8 cellular contexts compared by ENCODE assay signal in the genomic region with DNA sequence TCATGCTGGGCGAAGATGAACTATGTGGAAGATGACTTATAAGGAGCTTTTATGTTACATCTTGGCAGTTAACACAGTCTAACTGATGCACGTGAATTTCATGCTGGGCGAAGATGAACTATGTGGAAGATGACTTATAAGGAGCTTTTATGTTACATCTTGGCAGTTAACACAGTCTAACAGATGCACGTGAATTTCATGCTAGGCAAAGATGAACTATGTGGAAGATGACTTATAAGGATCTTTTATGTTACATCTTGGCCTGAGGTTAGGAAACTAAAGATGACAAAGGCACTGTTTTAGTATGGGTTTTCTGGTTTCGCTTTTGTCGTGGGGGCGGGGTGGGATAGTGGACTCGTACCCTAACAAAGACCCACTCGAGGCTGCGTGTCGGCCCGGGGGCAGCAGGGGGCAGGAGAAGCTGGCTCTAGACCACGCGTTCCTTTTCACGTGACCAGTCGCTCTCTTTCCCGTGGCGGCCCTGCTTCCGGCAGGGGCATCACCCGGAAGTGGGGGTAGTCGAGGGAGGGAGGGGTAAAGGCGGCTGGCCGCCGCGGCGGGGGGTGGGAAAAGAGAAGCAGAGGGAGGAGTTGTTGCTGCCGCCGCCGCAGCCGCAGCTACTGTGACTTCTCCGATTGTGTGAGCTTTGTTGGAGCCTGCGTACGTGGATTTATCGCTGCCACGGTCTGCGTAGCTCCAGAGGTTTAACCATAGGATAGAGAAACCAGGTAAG. TPM values are rescaled to one million over a fixed set of nuclear protein-coding genes. Genes with fewer than 3 reads are reported as not detected.
DNase-seq lines count a peak whose midpoint lies in the region; ATAC-seq and TF ChIP-seq lines count a peak whose summit lies in the region.

Gene ATP7A, plus strand, starts transcription at position 586 of the 733 bp plus-strand sequence. CDS start 60,949 bp downstream, outside the sequence.

- no peaks in the 10 kb centered on the region for H3K27me3 Mint-ChIP-seq in T-cell

- H3K27me3 ChIP-seq in right cardiac atrium (ENCODE audit: control insufficient read depth, insufficient read depth): no peaks in the 10 kb centered on the region
- H3K27me3 ChIP-seq in uterus: no peaks in the 10 kb centered on the region

- H3K36me3 ChIP-seq in uterus: no peaks in the 10 kb centered on the region

- in situ Hi-C loops in GM13977 (cut with MboI; ENCODE audit: low pct_unique_long_range_greater_than_20kb, low sequenced_read_pairs, unreplicated experiment): no loop called here

- peak within 1 kb of the TSS; percentile 96 for H3K4me3 ChIP-seq in right cardiac atrium (ENCODE audit: low read length)
- H3K4me3 ChIP-seq in uterus: peak within 1 kb of the TSS; percentile 45 to 52

- H3K4me3 Mint-ChIP-seq in T-cell: peak within 1 kb of the TSS; percentile 86 to 99 (median 98)

- H3K36me3 Mint-ChIP-seq in T-cell: no peaks in the 10 kb centered on the region

- H3K9me3 ChIP-seq in right cardiac atrium (ENCODE audit: control insufficient read depth, low read length) (no peaks in the 10 kb centered on the region), uterus (no peaks in the 10 kb centered on the region)

- peak in 1 of 2 donors; percentile 29 for TF ChIP-seq POLR2A in uterus (IDR thresholded peaks at IDR 0.05)

- ATAC-seq in HG02870 (IDR thresholded peaks at IDR 0.05; ENCODE audit: unreplicated experiment): peak; percentile 94
- ATAC-seq in T-cell (replicated peaks in 1 of 4): peak; percentile 92 to 94 (median 92)
- peak; percentile 98 for ATAC-seq in right cardiac atrium

- TF ChIP-seq CTCF in GM13977 (IDR thresholded peaks at IDR 0.05; ENCODE audit: extremely low read depth, insufficient read depth, missing control alignments): peak; percentile 63
- peak; percentile 45 to 55 (median 48) for TF ChIP-seq CTCF in uterus (IDR thresholded peaks at IDR 0.05)

- peak; percentile 78 for DNase-seq in GM13977 (ENCODE audit: low spot score)
- DNase-seq in NCI-H1436 treated with DMSO at 0.1 percent for 48 hours (lab: John Stamatoyannopoulos, UW): peak; percentile 71
- peak; percentile 71 to 94 (median 90) for DNase-seq in T-cell
- peak; percentile 65 for DNase-seq in amniotic stem cell (lab: John Stamatoyannopoulos, UW)
- peak; percentile 89 to 95 (median 94) for DNase-seq in right cardiac atrium
- peak; percentile 60 for DNase-seq in pulmonary artery endothelial cell (ENCODE audit: low read depth, low spot score)
- peak; percentile 85 to 87 for DNase-seq in uterus

- H3K4me1 ChIP-seq in right cardiac atrium (ENCODE audit: control insufficient read depth, insufficient read depth, low read length) (no peaks in the 10 kb centered on the region), uterus (no peaks in the 10 kb centered on the region)

- H3K4me1 Mint-ChIP-seq in T-cell: peaks cover 20 to 33% (median 20%) of the 10 kb centered on the region in 3 donors

- H3K27ac Mint-ChIP-seq in T-cell: peak within 1 kb of the TSS; percentile 99

- intact Hi-C loops in right cardiac atrium (cut with DNase I): loop anchor here in 1 of 4 donors (10.0 kb wide), 1 partner anchor 115 kb away; no protein-coding TSS in a partner anchor
- intact Hi-C loops in uterus (cut with DNase I; ENCODE audit: low total_unique reads): no loop called here

- peak within 1 kb of the TSS; percentile 95 for H3K27ac ChIP-seq in right cardiac atrium (ENCODE audit: low read length)
- H3K27ac ChIP-seq in uterus: peak within 1 kb of the TSS; percentile 86 to 92

- POLR2A ChIA-PET in T-cell (lab: Charles Lee): interaction anchor here (0.6 to 1.9 kb wide), 5 partner anchors 9 to 1049 kb away, joined by 3 to 19 read pairs (median 3); partner anchors contain the start of gene COX7B (in 2 of the 2)

- CTCF ChIA-PET in T-cell (lab: Charles Lee): interaction anchor here (0.7 to 3.3 kb wide), 6 partner anchors 11 to 115 kb away, joined by 3 to 44 read pairs (median 5); partner anchors contain the start of gene COX7B (in 2 of the 2)

- WGBS in right cardiac atrium: 1% methylated on average over 35 of the region's 36 CpGs

- H3K9me3 Mint-ChIP-seq in T-cell: no peaks in the 10 kb centered on the region

RNA-seq across cellular contexts. Expression of gene ATP7A, which starts in this region (rescaled TPM):
- 10 to 100 TPM; 11.2 to 13.6 (median 12.7) TPM for total RNA-seq in T-cell
- 10 to 100 TPM in 1 of 4 donors, 1 to 10 TPM in 3; 6.7 to 11.5 (median 7.8) TPM for total RNA-seq in right cardiac atrium
- 1.6 TPM for polyA plus RNA-seq in right cardiac atrium
- 11.2 and 11.5 TPM in 2 replicates for total RNA-seq in pulmonary artery endothelial cell
- total RNA-seq in uterus: 10 to 100 TPM in 2 of 4 donors, 1 to 10 TPM in 2; 4.9 to 26.5 (median 12.8) TPM

Comparison
In these comparisons a context has a peak if more than half of its experiments do, and no peak if none do; other contexts are left out.
1. Peak in every context shown above with its lines: DNase-seq, ATAC-seq, H3K4me3 ChIP-seq and H3K27ac ChIP-seq.